ENCODE assay signal across 12 cellular contexts in the genomic region with DNA sequence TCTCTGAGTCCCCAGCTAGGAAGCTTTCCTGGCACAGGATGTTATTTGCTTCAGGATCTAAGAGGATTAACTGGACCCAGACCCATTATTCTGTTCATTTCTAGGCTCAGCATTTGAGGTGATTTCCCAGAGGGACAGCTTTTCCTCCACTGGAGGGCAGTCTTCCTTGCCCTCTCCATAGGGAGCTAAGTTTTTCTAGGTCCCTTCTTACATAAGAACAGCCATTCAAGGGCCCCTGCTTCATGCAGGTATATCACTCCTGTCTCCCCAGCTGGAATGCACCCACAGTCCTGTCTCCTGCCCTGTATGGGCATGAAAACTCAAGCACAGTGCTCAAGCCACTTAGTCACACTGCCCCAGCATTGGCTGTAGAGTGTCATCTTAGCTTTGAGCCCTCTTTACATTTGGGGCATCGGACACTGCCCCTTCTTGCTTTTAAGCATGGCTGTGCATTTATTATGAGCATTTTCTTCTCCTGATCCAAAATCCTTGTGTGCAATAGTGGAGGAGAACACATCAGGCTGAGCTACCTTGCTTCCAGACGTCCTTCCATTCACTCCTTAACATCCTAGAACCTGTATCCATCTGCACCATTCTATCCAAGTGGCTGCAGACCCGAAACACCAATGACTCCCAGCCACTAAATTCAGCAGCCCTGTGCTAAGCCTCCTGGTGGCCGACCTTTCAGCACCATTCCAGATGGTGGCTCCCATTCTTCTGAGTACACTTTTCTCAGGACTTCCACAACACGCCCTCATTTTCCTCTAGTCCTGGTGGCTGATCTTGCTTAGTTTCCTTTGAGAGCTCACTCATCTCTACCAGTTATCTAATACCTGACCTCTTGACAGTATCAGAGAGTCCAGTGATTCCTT.
DNase-seq lines count a peak whose midpoint lies in the region; ATAC-seq, FAIRE-seq and TF ChIP-seq lines count a peak whose summit lies in the region.
"Had no signal": no experiment of that assay in that cellular context is flagged by ENCODE, and none has a peak within 500 bp of the region (broad histone marks: within the 10 kb centered on the region; RNA-seq: fewer than 3 reads in every experiment).

No MANE protein-coding gene starts in this region.

- peaks cover 4% of the 10 kb centered on the region for H3K27me3 Mint-ChIP-seq in neural crest cell (ENCODE audit: low read depth)
- peaks cover 8 to 12% of the 10 kb centered on the region in 2 donors for H3K27me3 Mint-ChIP-seq in CD4-positive, alpha-beta memory T cell

- intact Hi-C loops in CD4-positive, alpha-beta memory T cell (cut with micrococcal nuclease), result no loop called here

- H3K27ac Mint-ChIP-seq in neural crest cell (ENCODE audit: unreplicated experiment), result no peak overlapping the region
- H3K27ac Mint-ChIP-seq in stimulated activated effector memory CD8-positive, alpha-beta T cell treated with anti-CD3 and anti-CD28 coated beads, Interleukin-12 subunit alpha, Interleukin-12 subunit beta, amount 100 ng/mL, for 72 hours, result no peak overlapping the region
- H3K27ac Mint-ChIP-seq in CD4-positive, alpha-beta memory T cell, result peak overlapping the region in 1 of 7 donors; percentile 71

- H3K9me3 Mint-ChIP-seq in neural crest cell, result peaks cover 11% of the 10 kb centered on the region
- H3K9me3 Mint-ChIP-seq in stimulated activated effector memory CD8-positive, alpha-beta T cell treated with anti-CD3 and anti-CD28 coated beads, Interleukin-12 subunit alpha, Interleukin-12 subunit beta, amount 100 ng/mL, for 72 hours, result no peaks in the 10 kb centered on the region
- H3K9me3 Mint-ChIP-seq in CD4-positive, alpha-beta memory T cell, result peaks cover 0 to 13% (median 3%) of the 10 kb centered on the region in 8 donors

- H3K4me1 ChIP-seq in CD4-positive, alpha-beta memory T cell (ENCODE audit: insufficient read depth, low read length), result no peaks in the 10 kb centered on the region
- H3K4me1 ChIP-seq: HAP-1, tibial artery had no signal

- POLR2A ChIA-PET in CD4-positive, alpha-beta memory T cell (lab: Charles Lee; ENCODE audit: partially characterized antibody), result no interaction called here

- ATAC-seq in stimulated activated effector memory CD8-positive, alpha-beta T cell treated with anti-CD3 and anti-CD28 coated beads, Interleukin-12 subunit alpha, Interleukin-12 subunit beta, amount 100 ng/mL, for 72 hours, result no peak
- ATAC-seq in GM19351 (IDR thresholded peaks at IDR 0.05; ENCODE audit: unreplicated experiment), result no peak

- no peaks in the 10 kb centered on the region for H3K36me3 ChIP-seq in bronchial epithelial cell (ENCODE audit: control insufficient read depth, insufficient read depth, low read length)
- no peaks in the 10 kb centered on the region for H3K36me3 ChIP-seq in CD4-positive, alpha-beta memory T cell (ENCODE audit: insufficient read depth, low read length)
- H3K36me3 ChIP-seq: HAP-1, tibial artery had no signal

- no peaks in the 10 kb centered on the region for H3K4me1 Mint-ChIP-seq in neural crest cell
- H3K4me1 Mint-ChIP-seq in stimulated activated effector memory CD8-positive, alpha-beta T cell treated with anti-CD3 and anti-CD28 coated beads, Interleukin-12 subunit alpha, Interleukin-12 subunit beta, amount 100 ng/mL, for 72 hours, result no peaks in the 10 kb centered on the region
- H3K4me1 Mint-ChIP-seq in CD4-positive, alpha-beta memory T cell, result no peaks in the 10 kb centered on the region

- H3K4me3 Mint-ChIP-seq in neural crest cell, result no peak overlapping the region
- H3K4me3 Mint-ChIP-seq in stimulated activated effector memory CD8-positive, alpha-beta T cell treated with anti-CD3 and anti-CD28 coated beads, Interleukin-12 subunit alpha, Interleukin-12 subunit beta, amount 100 ng/mL, for 72 hours, result no peak overlapping the region
- H3K4me3 Mint-ChIP-seq in CD4-positive, alpha-beta memory T cell, result no peak overlapping the region

- TF ChIP-seq CTCF in LNCAP (IDR thresholded peaks at IDR 0.05) (peak; percentile 60), bronchial epithelial cell (IDR thresholded peaks at IDR 0.05; ENCODE audit: insufficient read depth, low read length, severe bottlenecking) (peak; percentile 77), neural crest cell (conservative IDR thresholded peaks at IDR 0.05) (peak; percentile 58)

- CTCF ChIA-PET in CD4-positive, alpha-beta memory T cell (lab: Charles Lee; ENCODE audit: partially characterized antibody), result interaction anchor here (0.9 to 1.0 kb wide), 2 partner anchors 9 to 310 kb away, joined by 3 read pairs; no protein-coding TSS in a partner anchor

- H3K27me3 ChIP-seq in bronchial epithelial cell (ENCODE audit: control insufficient read depth, insufficient read depth, low read length), result no peaks in the 10 kb centered on the region
- peaks cover 3% of the 10 kb centered on the region for H3K27me3 ChIP-seq in CD4-positive, alpha-beta memory T cell (ENCODE audit: insufficient read depth, low read length)
- H3K27me3 ChIP-seq: tibial artery had no signal

- H3K9me3 ChIP-seq in CD4-positive, alpha-beta memory T cell (ENCODE audit: control insufficient read depth in 1 of 2, low read length in 2 of 2), result no peaks in the 10 kb centered on the region
- H3K9me3 ChIP-seq: HAP-1, tibial artery had no signal

- FAIRE-seq in bronchial epithelial cell (lab: Jason Lieb, UNC), result peak; percentile 32

- peak; percentile 63 for DNase-seq in ELF-1 (ENCODE audit: low read depth, low spot score)
- peak; percentile 45 for DNase-seq in bronchial epithelial cell (ENCODE audit: low read depth)
- DNase-seq in neural crest cell (ENCODE audit: low read depth, low spot score), result no peak
- DNase-seq in stimulated activated effector memory CD8-positive, alpha-beta T cell treated with anti-CD3 and anti-CD28 coated beads, Interleukin-12 subunit alpha, Interleukin-12 subunit beta, amount 100 ng/mL, for 72 hours (ENCODE audit: low spot score in 2 of 2), result no peak
- no peak for DNase-seq in activated T-cell treated with anti-CD3 and anti-CD28 coated beads for 4 hours
- no peak for DNase-seq in CD4-positive, alpha-beta memory T cell
- DNase-seq: central memory CD4-positive, alpha-beta T cell; nucleus accumbens; tibial artery had no signal

- H3K4me3 ChIP-seq in bronchial epithelial cell (ENCODE audit: low read depth, low read length), result no peak overlapping the region
- H3K4me3 ChIP-seq in CD4-positive, alpha-beta memory T cell (ENCODE audit: low read length in 2 of 2), result no peak overlapping the region
- H3K4me3 ChIP-seq: HAP-1, tibial artery had no signal

- H3K27ac ChIP-seq in CD4-positive, alpha-beta memory T cell (ENCODE audit: low read depth, low read length), result no peak overlapping the region
- H3K27ac ChIP-seq: tibial artery had no signal

- H3K36me3 Mint-ChIP-seq in neural crest cell (ENCODE audit: low read depth), result no peaks in the 10 kb centered on the region
- no peaks in the 10 kb centered on the region for H3K36me3 Mint-ChIP-seq in stimulated activated effector memory CD8-positive, alpha-beta T cell treated with anti-CD3 and anti-CD28 coated beads, Interleukin-12 subunit alpha, Interleukin-12 subunit beta, amount 100 ng/mL, for 72 hours
- no peaks in the 10 kb centered on the region for H3K36me3 Mint-ChIP-seq in CD4-positive, alpha-beta memory T cell

Comparison
In these comparisons a context has a peak if more than half of its experiments do, and no peak if none do; other contexts are left out.
1. DNase-seq: peak in ELF-1 (single experiment) and bronchial epithelial cell (single experiment); none in neural crest cell (single experiment), stimulated activated effector memory CD8-positive, alpha-beta T cell treated with anti-CD3 and anti-CD28 coated beads, Interleukin-12 subunit alpha, Interleukin-12 subunit beta, amount 100 ng/mL, for 72 hours (0 of 2), activated T-cell treated with anti-CD3 and anti-CD28 coated beads for 4 hours (single experiment) and CD4-positive, alpha-beta memory T cell (0 of 5).
2. Peak in every context shown above with its lines, with median percentiles within 50 percentile points of each other: CTCF ChIP-seq.